13 cellular contexts compared by ENCODE assay signal in the genomic region with DNA sequence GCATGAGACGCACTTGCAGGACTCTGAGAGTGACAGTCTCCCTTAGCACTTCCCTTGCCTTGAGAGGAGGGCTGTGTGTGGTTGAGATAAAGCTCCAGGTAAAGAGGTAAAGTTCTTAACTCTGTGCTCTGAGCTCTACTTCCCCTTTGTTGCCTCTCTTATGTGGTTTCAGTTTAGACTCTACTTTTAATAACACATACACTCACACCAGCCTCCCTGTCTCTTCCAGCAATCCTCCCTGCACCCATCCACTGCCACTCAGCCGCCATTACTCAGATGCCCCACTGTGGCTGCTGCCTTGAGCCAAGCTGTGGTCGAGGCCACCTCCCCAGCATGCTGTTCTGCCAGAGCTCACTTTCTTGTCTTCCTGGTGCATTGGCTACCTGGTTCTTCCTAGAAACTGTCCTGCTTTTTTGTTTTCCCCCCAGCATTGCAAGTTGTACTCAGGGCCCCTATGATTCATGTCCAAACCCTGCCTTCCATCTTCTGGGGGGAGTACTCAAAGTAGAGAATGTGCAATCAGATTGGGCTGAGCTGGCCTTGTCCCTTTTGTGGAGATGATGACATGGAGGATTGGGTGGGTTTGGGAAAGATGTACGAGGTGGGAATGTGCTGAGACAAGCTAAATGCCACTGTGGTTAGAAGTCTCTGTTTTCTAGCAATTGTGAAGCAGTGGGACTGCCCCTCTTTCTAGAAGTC.
A peak's percentile ranks its signal among the peaks of the same experiment; 100 is the strongest.
DNase-seq lines count a peak whose midpoint lies in the region; ATAC-seq and TF ChIP-seq lines count a peak whose summit lies in the region.
"Had no signal": no experiment of that assay in that cellular context is flagged by ENCODE, and none has a peak within 500 bp of the region (broad histone marks: within the 10 kb centered on the region; RNA-seq: fewer than 3 reads in every experiment).

No MANE protein-coding gene starts in this region.

- peak overlapping the region; percentile 54 for H3K27ac Mint-ChIP-seq in activated B cell treated with CpG ODN at 0.5 μM for 24 hours
- no peak overlapping the region for H3K27ac Mint-ChIP-seq in memory B cell

- H4K20me1 ChIP-seq in DND-41 (ENCODE audit: insufficient read depth, low read length): no peaks in the 10 kb centered on the region

- H3K4me3 ChIP-seq in DND-41 (ENCODE audit: low read depth in 1 of 2, low read length in 2 of 2) (no peak overlapping the region), colonic mucosa (no peak overlapping the region)
- H3K4me3 ChIP-seq: pancreas, Peyer's patch had no signal

- H3K27ac ChIP-seq in DND-41 (ENCODE audit: low read length): no peak overlapping the region
- no peak overlapping the region for H3K27ac ChIP-seq in colonic mucosa
- H3K27ac ChIP-seq: pancreas had no signal

- DNase-seq in DND-41: no peak
- DNase-seq in activated B cell treated with CpG ODN at 0.5 μM for 24 hours: no peak
- DNase-seq in memory B cell (ENCODE audit: low spot score in 2 of 2): peak in 1 of 2 donors; percentile 9
- DNase-seq in SKM-1 treated with dmso at 0.1 percent for 144 hours (lab: John Stamatoyannopoulos, UW; ENCODE audit: unreplicated experiment): no peak
- no peak for DNase-seq in NCI-H1105 treated with DMSO at 0.1 percent for 48 hours (lab: John Stamatoyannopoulos, UW)
- DNase-seq in dedifferentiated amniotic fluid mesenchymal stem cell (ENCODE audit: extremely low spot score): no peak
- DNase-seq in colonic mucosa: no peak
- DNase-seq: effector CD8-positive, alpha-beta T cell; NCI-H1105; pancreas had no signal

- H3K9me3 Mint-ChIP-seq in activated B cell treated with CpG ODN at 0.5 μM for 24 hours (no peaks in the 10 kb centered on the region), memory B cell (no peaks in the 10 kb centered on the region)

- no peak overlapping the region for H3K4me2 ChIP-seq in DND-41 (ENCODE audit: insufficient read depth, low read length)

- H2AFZ ChIP-seq in DND-41 (ENCODE audit: low read depth, low read length): no peak overlapping the region

- POLR2A ChIA-PET in activated B cell treated with CpG ODN at 0.5 μM for 24 hours (lab: Charles Lee): interaction anchor here (0.7 to 2.1 kb wide), 5 partner anchors 12 to 288 kb away, joined by 3 to 6 read pairs (median 4); partner anchors contain the start of gene CCND2

- H3K4me3 Mint-ChIP-seq in activated B cell treated with CpG ODN at 0.5 μM for 24 hours (no peak overlapping the region), memory B cell (no peak overlapping the region)

- H3K9me3 ChIP-seq in DND-41 (ENCODE audit: insufficient read depth, low read length, severe bottlenecking) (no peaks in the 10 kb centered on the region), colonic mucosa (no peaks in the 10 kb centered on the region)
- H3K9me3 ChIP-seq: pancreas had no signal

- CTCF ChIA-PET in activated B cell treated with CpG ODN at 0.5 μM for 24 hours (lab: Charles Lee): interaction anchor here (0.7 to 2.1 kb wide), 4 partner anchors 9 to 288 kb away, joined by 3 to 11 read pairs (median 6); no protein-coding TSS in a partner anchor

- H3K36me3 ChIP-seq in DND-41 (ENCODE audit: insufficient read depth, low read length): no peaks in the 10 kb centered on the region
- no peaks in the 10 kb centered on the region for H3K36me3 ChIP-seq in colonic mucosa
- H3K36me3 ChIP-seq: pancreas, Peyer's patch had no signal

- H3K9ac ChIP-seq in DND-41 (ENCODE audit: low read depth, low read length): no peak overlapping the region
- H3K9ac ChIP-seq in colonic mucosa (ENCODE audit: low read depth in 2 of 2, low read length in 2 of 2): no peak overlapping the region

- H3K27me3 Mint-ChIP-seq in activated B cell treated with CpG ODN at 0.5 μM for 24 hours: no peaks in the 10 kb centered on the region
- peaks cover 2% of the 10 kb centered on the region for H3K27me3 Mint-ChIP-seq in memory B cell

- peaks cover 15% of the 10 kb centered on the region for H3K4me1 Mint-ChIP-seq in activated B cell treated with CpG ODN at 0.5 μM for 24 hours
- H3K4me1 Mint-ChIP-seq in memory B cell: peaks cover 6% of the 10 kb centered on the region

- H3K27me3 ChIP-seq in DND-41 (ENCODE audit: insufficient read depth, low read length, poor library complexity) (peaks cover 6% of the 10 kb centered on the region), colonic mucosa (no peaks in the 10 kb centered on the region)
- H3K27me3 ChIP-seq: pancreas, Peyer's patch had no signal

- H3K79me2 ChIP-seq in DND-41 (ENCODE audit: insufficient read depth, low read length): no peaks in the 10 kb centered on the region

- peak; percentile 53; the same call in 2 of the 3 replicates for ATAC-seq in DND-41 (ENCODE audit: insufficient read depth, low read depth)
- peak; percentile 61 for ATAC-seq in GM21529 (IDR thresholded peaks at IDR 0.05; ENCODE audit: unreplicated experiment)
- peak; percentile 77 for ATAC-seq in activated B cell treated with CpG ODN at 0.5 μM for 24 hours (ENCODE audit: low read depth)
- peak; percentile 97 for ATAC-seq in memory B cell (ENCODE audit: low read depth)

- TF ChIP-seq CTCF in DND-41 (IDR thresholded peaks at IDR 0.05; ENCODE audit: borderline replicate concordance, extremely low read depth, low read length, poor library complexity, severe bottlenecking) (no peak), activated B cell treated with CpG ODN at 0.5 μM for 24 hours (IDR thresholded peaks at IDR 0.05) (no peak), colonic mucosa (IDR thresholded peaks at IDR 0.05) (no peak)

- H3K4me1 ChIP-seq in DND-41 (ENCODE audit: insufficient read depth, low read length) (no peaks in the 10 kb centered on the region), colonic mucosa (no peaks in the 10 kb centered on the region)
- H3K4me1 ChIP-seq: pancreas had no signal

- H3K36me3 Mint-ChIP-seq in activated B cell treated with CpG ODN at 0.5 μM for 24 hours (ENCODE audit: low read depth): no peaks in the 10 kb centered on the region
- no peaks in the 10 kb centered on the region for H3K36me3 Mint-ChIP-seq in memory B cell
- H3K36me3 Mint-ChIP-seq: CD14-positive monocyte had no signal

- intact Hi-C loops in activated B cell treated with CpG ODN at 0.5 μM for 24 hours (cut with micrococcal nuclease): loop anchor here (2.0 kb wide), 1 partner anchor 14 kb away; no protein-coding TSS in a partner anchor
- intact Hi-C loops in colonic mucosa (cut with DNase I): no loop called here
